ENCODE assay signal across 17 cellular contexts in the genomic region with DNA sequence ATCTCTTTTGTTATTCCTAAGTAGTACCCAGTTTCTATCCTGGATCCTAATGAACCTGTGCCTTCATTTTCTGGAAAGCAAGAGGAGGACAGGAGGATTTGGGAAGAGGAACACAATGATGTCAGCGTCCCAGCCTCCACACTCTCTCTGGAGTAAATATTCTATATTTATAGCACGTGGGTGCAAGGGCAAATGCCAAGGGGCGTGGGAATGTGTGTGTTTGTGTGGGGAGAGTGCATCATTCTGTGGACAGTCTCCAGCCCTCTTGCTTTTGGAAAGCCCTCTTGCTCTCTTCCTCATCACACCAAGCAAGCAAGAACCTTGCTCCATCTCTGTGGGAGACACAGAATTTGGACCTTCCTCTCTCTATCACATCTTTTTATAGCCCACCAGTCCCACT.
"Had no signal": no experiment of that assay in that cellular context is flagged by ENCODE, and none has a peak within 500 bp of the region (broad histone marks: within the 10 kb centered on the region; RNA-seq: fewer than 3 reads in every experiment).

No MANE protein-coding gene starts in this region.

- H3K36me3 ChIP-seq: uterus had no signal

- H3K9me3 ChIP-seq: uterus had no signal

- H3K27me3 ChIP-seq: esophagus squamous epithelium, tibial nerve, uterus had no signal

- DNase-seq: activated CD4-positive, alpha-beta T cell treated with anti-CD3 and anti-CD28 coated beads for 36 hours; activated CD4-positive, alpha-beta T cell treated with anti-CD3 and anti-CD28 coated beads, Interleukin-2, amount 50 U/mL, for 48 hours; activated gamma-delta T cell; amniotic stem cell; effector memory CD8-positive, alpha-beta T cell; esophagus squamous epithelium; foreskin melanocyte; immature natural killer cell; kidney glomerular epithelial cell; mesendoderm; occipital lobe; retina; stimulated activated CD4-positive, alpha-beta T cell treated with anti-CD3 and anti-CD28 coated beads, Interleukin-12 subunit alpha, Interleukin-12 subunit beta, amount 100 ng/mL, for 4 hours; stimulated activated CD4-positive, alpha-beta T cell treated with anti-CD3 and anti-CD28 coated beads, Interleukin-1b, Interleukin-23, amount 100 ng/mL, for 48 hours; stimulated activated naive CD4-positive, alpha-beta T cell treated with Interleukin-2 at 50 U/mL for 16 hours had no signal

- H3K4me3 ChIP-seq: esophagus squamous epithelium, tibial nerve, uterus had no signal

- H3K27ac ChIP-seq: esophagus squamous epithelium, tibial nerve had no signal

- ATAC-seq: activated CD4-positive, alpha-beta T cell treated with anti-CD3 and anti-CD28 coated beads for 36 hours; effector memory CD8-positive, alpha-beta T cell had no signal

- H3K4me1 ChIP-seq: uterus had no signal
